Comparison of ENCODE assay signal across 1 cellular context in genomic region chr18:75132068-75132467, GRCh38.
TF ChIP-seq lines count a peak whose summit lies in the region.

No MANE protein-coding gene starts in this region.

TF ChIP-seq in HEK293, 187 proteins besides CTCF, POLR2A, EP300 and RAD21 (continued from another document):
- TF ChIP-seq ZNF404 (tag by site-specific recombination; IDR thresholded peaks at IDR 0.05) (no peak), ZFP37 (tag by site-specific recombination; IDR thresholded peaks at IDR 0.05) (no peak), ZNF394 (tag by site-specific recombination; IDR thresholded peaks at IDR 0.05; ENCODE audit: borderline replicate concordance) (no peak), ZNF692 (tag by site-specific recombination; IDR thresholded peaks at IDR 0.05) (no peak), OSR2 (tag by site-specific recombination; IDR thresholded peaks at IDR 0.05) (0 out of 2 replicates have a peak, but pooled peaks have one; percentile 22), ZNF513 (tag by site-specific recombination; IDR thresholded peaks at IDR 0.05) (no peak), BCL11B (tag by site-specific recombination; IDR thresholded peaks at IDR 0.05; ENCODE audit: low read depth) (peak; percentile 17; the same call in 1 of the 2 replicates), ZNF350 (tag by site-specific recombination; IDR thresholded peaks at IDR 0.05) (no peak), ZNF248 (tag by site-specific recombination; IDR thresholded peaks at IDR 0.05) (no peak), ZNF335 (tag by site-specific recombination; conservative IDR thresholded peaks at IDR 0.05) (peak; percentile 61), ZNF660 (tag by site-specific recombination; IDR thresholded peaks at IDR 0.05) (no peak), ZBTB48 (tag by site-specific recombination; IDR thresholded peaks at IDR 0.05) (no peak), ZNF449 (tag by site-specific recombination; IDR thresholded peaks at IDR 0.05) (no peak), ZSCAN23 (tag by site-specific recombination; IDR thresholded peaks at IDR 0.05) (no peak), ZNF585B (tag by site-specific recombination; IDR thresholded peaks at IDR 0.05) (no peak), ZSCAN30 (tag by site-specific recombination; IDR thresholded peaks at IDR 0.05) (no peak), ZNF843 (tag by site-specific recombination; IDR thresholded peaks at IDR 0.05) (no peak), ZNF341 (tag by site-specific recombination; IDR thresholded peaks at IDR 0.05; ENCODE audit: low read depth) (no peak)
- TF ChIP-seq, protein P1, sequence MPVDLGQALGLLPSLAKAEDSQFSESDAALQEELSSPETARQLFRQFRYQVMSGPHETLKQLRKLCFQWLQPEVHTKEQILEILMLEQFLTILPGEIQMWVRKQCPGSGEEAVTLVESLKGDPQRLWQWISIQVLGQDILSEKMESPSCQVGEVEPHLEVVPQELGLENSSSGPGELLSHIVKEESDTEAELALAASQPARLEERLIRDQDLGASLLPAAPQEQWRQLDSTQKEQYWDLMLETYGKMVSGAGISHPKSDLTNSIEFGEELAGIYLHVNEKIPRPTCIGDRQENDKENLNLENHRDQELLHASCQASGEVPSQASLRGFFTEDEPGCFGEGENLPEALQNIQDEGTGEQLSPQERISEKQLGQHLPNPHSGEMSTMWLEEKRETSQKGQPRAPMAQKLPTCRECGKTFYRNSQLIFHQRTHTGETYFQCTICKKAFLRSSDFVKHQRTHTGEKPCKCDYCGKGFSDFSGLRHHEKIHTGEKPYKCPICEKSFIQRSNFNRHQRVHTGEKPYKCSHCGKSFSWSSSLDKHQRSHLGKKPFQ (tag by site-specific recombination; IDR thresholded peaks at IDR 0.05): no peak
- TF ChIP-seq, protein P2, sequence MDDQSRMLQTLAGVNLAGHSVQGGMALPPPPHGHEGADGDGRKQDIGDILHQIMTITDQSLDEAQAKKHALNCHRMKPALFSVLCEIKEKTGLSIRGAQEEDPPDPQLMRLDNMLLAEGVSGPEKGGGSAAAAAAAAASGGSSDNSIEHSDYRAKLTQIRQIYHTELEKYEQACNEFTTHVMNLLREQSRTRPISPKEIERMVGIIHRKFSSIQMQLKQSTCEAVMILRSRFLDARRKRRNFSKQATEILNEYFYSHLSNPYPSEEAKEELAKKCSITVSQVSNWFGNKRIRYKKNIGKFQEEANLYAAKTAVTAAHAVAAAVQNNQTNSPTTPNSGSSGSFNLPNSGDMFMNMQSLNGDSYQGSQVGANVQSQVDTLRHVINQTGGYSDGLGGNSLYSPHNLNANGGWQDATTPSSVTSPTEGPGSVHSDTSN (CRISPR knock-in tag; IDR thresholded peaks at IDR 0.05): no peak
